ENCODE assay signal across 27 cellular contexts in genomic region chr15:53882311-53882710, GRCh38.
"Had no signal": no experiment of that assay in that cellular context is flagged by ENCODE, and none has a peak within 500 bp of the region (broad histone marks: within the 10 kb centered on the region; RNA-seq: fewer than 3 reads in every experiment).

No MANE protein-coding gene starts in this region.

- H3K9ac ChIP-seq: neural progenitor cell, parathyroid adenoma had no signal

- H3K27me3 ChIP-seq: neural progenitor cell, ovary, right lobe of liver, sigmoid colon, suprapubic skin, testis, tibial artery, transverse colon, upper lobe of right lung, uterus had no signal

- FAIRE-seq: small intestine had no signal

- H3K36me3 ChIP-seq: neural progenitor cell, ovary, right lobe of liver, sigmoid colon, suprapubic skin, tibial artery, transverse colon, upper lobe of right lung, uterus had no signal

- H3K4me1 ChIP-seq: neural progenitor cell, parathyroid adenoma, psoas muscle, right lobe of liver, sigmoid colon, suprapubic skin, testis, transverse colon, upper lobe of right lung, uterus had no signal

- DNase-seq: natural killer cell; occipital lobe; ovary; posterior cingulate gyrus; psoas muscle; right cardiac atrium; right lobe of liver; sigmoid colon; small intestine; stimulated activated CD4-positive, alpha-beta T cell treated with anti-CD3 and anti-CD28 coated beads, Interleukin-15, amount 100 ng/mL, for 24 hours; stimulated activated CD4-positive, alpha-beta T cell treated with anti-CD3 and anti-CD28 coated beads, Interleukin-2, amount 100 ng/mL, for 24 hours; stimulated activated CD4-positive, alpha-beta T cell treated with anti-CD3 and anti-CD28 coated beads, Interleukin-2, amount 100 ng/mL, for 48 hours; stimulated activated CD4-positive, alpha-beta T cell treated with anti-CD3 and anti-CD28 coated beads, Interleukin-4, amount 100 ng/mL, for 4 hours; stimulated activated CD8-positive, alpha-beta memory T cell treated with anti-CD3 and anti-CD28 coated beads, Interleukin-4, amount 100 ng/mL, for 48 hours; stimulated activated naive CD4-positive, alpha-beta T cell; stimulated activated naive CD8-positive, alpha-beta T cell treated with anti-CD3 and anti-CD28 coated beads, Interleukin-15, amount 100 ng/mL, for 72 hours; stimulated activated naive CD8-positive, alpha-beta T cell treated with anti-CD3 and anti-CD28 coated beads, Interleukin-15, Interleukin-2, amounts not matched to agents 100 U/mL and 50 U/mL, for 24 hours; substantia nigra; testis; tibial artery; transverse colon; upper lobe of right lung; uterus had no signal

- H3K9me3 ChIP-seq: ovary, psoas muscle, right lobe of liver, sigmoid colon, suprapubic skin, testis, tibial artery, transverse colon, upper lobe of right lung, uterus had no signal

- H3K4me3 ChIP-seq: neural progenitor cell, ovary, psoas muscle, right lobe of liver, sigmoid colon, suprapubic skin, testis, tibial artery, transverse colon, upper lobe of right lung, uterus had no signal

- H3K27ac ChIP-seq: neural progenitor cell, parathyroid adenoma, psoas muscle, right lobe of liver, sigmoid colon, suprapubic skin, testis, tibial artery, transverse colon, upper lobe of right lung, uterus had no signal

- ATAC-seq: natural killer cell; psoas muscle; right cardiac atrium; right lobe of liver; stimulated activated memory B cell treated with anti-CD40 and anti-IgM and Interleukin-4, amounts not matched to agents 10 μg/mL and 1 μg/mL and 100 μg/mL, for 72 hours; stimulated activated naive CD8-positive, alpha-beta T cell treated with anti-CD3 and anti-CD28 coated beads, Interleukin-15, amount 100 ng/mL, for 72 hours; stimulated activated naive CD8-positive, alpha-beta T cell treated with anti-CD3 and anti-CD28 coated beads, Interleukin-15, Interleukin-2, amounts not matched to agents 100 U/mL and 50 U/mL, for 24 hours; upper lobe of right lung had no signal
